Comparison of ENCODE assay signal across 8 cellular contexts in the genomic region with DNA sequence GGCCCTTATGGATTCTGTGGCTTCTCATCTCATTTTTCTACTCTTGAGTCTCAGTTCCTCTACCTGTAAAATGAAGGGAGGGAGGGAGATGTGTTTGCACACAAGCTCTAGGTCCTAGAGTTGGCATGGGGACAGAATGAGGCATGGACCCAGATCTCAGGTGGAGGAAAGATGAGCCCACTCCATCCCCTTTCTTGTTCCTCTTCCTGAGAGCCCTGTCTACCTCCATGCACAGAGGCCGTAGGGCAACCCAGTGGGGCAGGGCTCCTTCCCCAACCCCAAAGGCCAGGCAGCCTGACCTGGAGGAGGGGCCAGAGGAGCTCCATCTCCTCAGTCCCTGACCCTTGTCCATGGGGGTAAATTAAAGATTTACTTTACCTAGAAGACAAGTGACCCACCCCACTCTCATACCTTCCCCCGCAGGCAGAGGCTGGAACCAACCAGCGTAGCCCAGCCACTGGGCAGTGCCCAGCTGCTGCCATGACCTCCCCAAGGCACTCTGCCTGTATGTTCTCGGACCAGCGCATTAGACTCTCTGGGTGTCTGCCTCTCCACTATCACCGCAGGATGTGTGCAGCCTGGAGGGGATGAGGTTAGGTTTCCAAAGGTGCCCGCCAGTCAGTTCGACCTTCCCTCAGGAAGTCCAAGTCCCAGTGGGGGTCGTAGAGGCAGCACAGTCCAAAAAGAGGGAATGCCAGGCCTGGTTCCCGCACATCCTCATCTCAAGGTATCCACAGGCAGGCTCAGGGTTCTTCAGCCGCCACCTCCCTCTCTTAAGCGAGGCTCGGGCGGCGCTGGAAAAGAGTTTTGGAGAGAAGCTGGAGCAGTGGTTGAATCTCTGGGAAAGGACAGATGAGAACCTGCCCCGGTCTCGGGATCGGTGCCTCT. TPM values are rescaled to one million over a fixed set of nuclear protein-coding genes. Genes with fewer than 3 reads are reported as not detected.
A peak's percentile ranks its signal among the peaks of the same experiment; 100 is the strongest.
DNase-seq lines count a peak whose midpoint lies in the region; ATAC-seq and TF ChIP-seq lines count a peak whose summit lies in the region.
"Had no signal": no experiment of that assay in that cellular context is flagged by ENCODE, and none has a peak within 500 bp of the region (broad histone marks: within the 10 kb centered on the region; RNA-seq: fewer than 3 reads in every experiment).

No MANE protein-coding gene starts in this region.

- peak overlapping the region; percentile 77 for H2AFZ ChIP-seq in OCI-LY1 (ENCODE audit: low read length)

- peak overlapping the region; percentile 92 for H3K4me3 ChIP-seq in OCI-LY1 (ENCODE audit: low read depth, low read length, poor library complexity, severe bottlenecking)

- H3K9ac ChIP-seq in OCI-LY1 (ENCODE audit: low read length) = peak overlapping the region; percentile 96

- H3K9me3 ChIP-seq in OCI-LY1 (ENCODE audit: low read length) = no peaks in the 10 kb centered on the region

- DNase-seq in ecto neural progenitor cell (ENCODE audit: low spot score) (peak; percentile 51), NCI-H146 treated with DMSO at 0.1 percent for 48 hours (lab: John Stamatoyannopoulos, UW; ENCODE audit: unreplicated experiment) (no peak)
- no peak for DNase-seq in naive thymus-derived CD8-positive, alpha-beta T cell
- DNase-seq in stimulated activated CD4-positive, alpha-beta T cell treated with anti-CD3 and anti-CD28 coated beads, Interleukin-4, amount 100 ng/mL, for 1 hour = no peak

- H3K27me3 Mint-ChIP-seq in naive thymus-derived CD8-positive, alpha-beta T cell = no peaks in the 10 kb centered on the region

- H3K9me2 ChIP-seq in OCI-LY1 (ENCODE audit: low read depth, low read length) = no peaks in the 10 kb centered on the region

- peaks cover 54% of the 10 kb centered on the region for H3K4me1 ChIP-seq in OCI-LY1 (ENCODE audit: insufficient read depth, low read length, severe bottlenecking)

- ATAC-seq in GM19324 (IDR thresholded peaks at IDR 0.05; ENCODE audit: low FRiP score, unreplicated experiment) (peak; percentile 6), GM18868 (IDR thresholded peaks at IDR 0.05; ENCODE audit: unreplicated experiment) (no peak)
- peak; percentile 1 to 3 for ATAC-seq in naive thymus-derived CD8-positive, alpha-beta T cell

- H3K27ac Mint-ChIP-seq in naive thymus-derived CD8-positive, alpha-beta T cell = peak overlapping the region; percentile 19 to 93 (median 85)

- TF ChIP-seq CTCF in OCI-LY1 (IDR thresholded peaks at IDR 0.05; ENCODE audit: low read length) = no peak

- H3K9me3 Mint-ChIP-seq in naive thymus-derived CD8-positive, alpha-beta T cell = no peaks in the 10 kb centered on the region

- no peaks in the 10 kb centered on the region for H3K36me3 ChIP-seq in OCI-LY1 (ENCODE audit: insufficient read depth, low read length)

- H3F3A ChIP-seq in OCI-LY1 (ENCODE audit: insufficient read depth, low read length) = no peaks in the 10 kb centered on the region

- no peaks in the 10 kb centered on the region for H3K36me3 Mint-ChIP-seq in naive thymus-derived CD8-positive, alpha-beta T cell

- no peaks in the 10 kb centered on the region for H3K27me3 ChIP-seq in OCI-LY1 (ENCODE audit: insufficient read depth, low read length)

- no peaks in the 10 kb centered on the region for H4K20me1 ChIP-seq in OCI-LY1 (ENCODE audit: insufficient read depth, low read length)

- POLR2A ChIA-PET in naive thymus-derived CD8-positive, alpha-beta T cell (lab: Charles Lee) = interaction anchor here (0.5 to 7.5 kb wide), 19 partner anchors 18 to 1499 kb away, joined by 3 to 74 read pairs (median 6); a partner anchor contains a TSS

- H3K4me2 ChIP-seq in OCI-LY1 (ENCODE audit: low read length) = peak overlapping the region; percentile 94

- H3K79me2 ChIP-seq in OCI-LY1 (ENCODE audit: insufficient read depth, low read length) = no peaks in the 10 kb centered on the region

- H3K4me3 Mint-ChIP-seq in naive thymus-derived CD8-positive, alpha-beta T cell = peak overlapping the region; percentile 81 to 92 (median 85)

- peak overlapping the region; percentile 65 for H3K27ac ChIP-seq in OCI-LY1 (ENCODE audit: low read depth, low read length, poor library complexity, severe bottlenecking)
- H3K27ac ChIP-seq: VCaP had no signal

- H3K4me1 Mint-ChIP-seq in naive thymus-derived CD8-positive, alpha-beta T cell = peaks cover 21 to 46% (median 39%) of the 10 kb centered on the region in 4 donors

RNA-seq across cellular contexts. Expression of a gene that starts 3.0 kb away (rescaled TPM):
- 1 to 10 TPM; 2.2 to 4.5 TPM for total RNA-seq in naive thymus-derived CD8-positive, alpha-beta T cell
- 1 to 10 TPM in 2 of 3 donors, not detected in 1; 1.1 to 1.8 TPM for polyA plus RNA-seq in naive thymus-derived CD8-positive, alpha-beta T cell

RNA-seq across cellular contexts. Expression of a gene that starts 23.2 kb away (rescaled TPM):
- total RNA-seq in naive thymus-derived CD8-positive, alpha-beta T cell = 10 to 100 TPM; 74.9 to 77.8 TPM
- 100 to 1,000 TPM; 114 to 142 (median 134) TPM for polyA plus RNA-seq in naive thymus-derived CD8-positive, alpha-beta T cell

RNA-seq across cellular contexts. Expression of a gene that starts 38.6 kb away (rescaled TPM):
- under 1 TPM; 0.33 to 0.47 TPM for total RNA-seq in naive thymus-derived CD8-positive, alpha-beta T cell
- not detected for polyA plus RNA-seq in naive thymus-derived CD8-positive, alpha-beta T cell

RNA-seq across cellular contexts. Expression of a gene that starts 56.1 kb away (rescaled TPM):
- total RNA-seq in naive thymus-derived CD8-positive, alpha-beta T cell = not detected
- polyA plus RNA-seq in naive thymus-derived CD8-positive, alpha-beta T cell = not detected
